Comparison of ENCODE assay signal across 15 cellular contexts in genomic region chr10:121485443-121486139, GRCh38.
"Had no signal": no experiment of that assay in that cellular context is flagged by ENCODE, and none has a peak within 500 bp of the region (broad histone marks: within the 10 kb centered on the region; RNA-seq: fewer than 3 reads in every experiment).

No MANE protein-coding gene starts in this region.

- ATAC-seq: activated CD4-positive, CD25-positive, alpha-beta regulatory T cell treated with anti-CD3 and anti-CD28 coated beads, Interleukin-2, amount 50 U/mL, for 24 hours; stimulated activated naive B cell treated with anti-CD40 and anti-IgM and Interleukin-4, amounts not matched to agents 10 μg/mL and 1 μg/mL and 100 μg/mL, for 72 hours; T-cell had no signal

- H3K27ac ChIP-seq: breast epithelium, hepatocyte, left ventricle myocardium inferior had no signal

- H3K9me3 Mint-ChIP-seq: activated naive CD8-positive, alpha-beta T cell treated with anti-CD3 and anti-CD28 coated beads, Interleukin-2, amount 10 ng/mL, durations not matched to agents 7 days and 5 days had no signal

- H3K4me1 ChIP-seq: left ventricle myocardium inferior had no signal

- H3K9me3 ChIP-seq: breast epithelium, left ventricle myocardium inferior had no signal

- H3K4me2 ChIP-seq: hepatocyte had no signal

- H3K36me3 ChIP-seq: breast epithelium, left ventricle myocardium inferior had no signal

- H3K4me1 Mint-ChIP-seq: activated naive CD8-positive, alpha-beta T cell treated with anti-CD3 and anti-CD28 coated beads, Interleukin-2, amount 10 ng/mL, durations not matched to agents 7 days and 5 days; stimulated activated naive B cell treated with anti-CD40 and anti-IgM and Interleukin-4, amounts not matched to agents 10 μg/mL and 1 μg/mL and 100 μg/mL, for 72 hours; T-cell had no signal

- DNase-seq: activated CD4-positive, alpha-beta T cell treated with anti-CD3 and anti-CD28 coated beads, Interleukin-2, amount 50 U/mL, for 1 hour; activated naive CD4-positive, alpha-beta T cell; activated naive CD8-positive, alpha-beta T cell treated with anti-CD3 and anti-CD28 coated beads, Interleukin-2, amount 10 ng/mL, durations not matched to agents 7 days and 5 days; activated T-cell treated with anti-CD3 and anti-CD28 coated beads for 4 hours; dermis blood vessel endothelial cell; erythroblast; left ventricle myocardium inferior; stimulated activated CD4-positive, alpha-beta T cell treated with anti-CD3 and anti-CD28 coated beads, Interleukin-2, amount 100 ng/mL, for 48 hours; stimulated activated naive B cell treated with anti-CD40 and anti-IgM and Interleukin-4, amounts not matched to agents 10 μg/mL and 1 μg/mL and 100 μg/mL, for 72 hours; T-cell; T-helper 9 cell had no signal

- H3K27me3 ChIP-seq: breast epithelium, hepatocyte had no signal

- H3K36me3 Mint-ChIP-seq: activated naive CD8-positive, alpha-beta T cell treated with anti-CD3 and anti-CD28 coated beads, Interleukin-2, amount 10 ng/mL, durations not matched to agents 7 days and 5 days; stimulated activated naive B cell treated with anti-CD40 and anti-IgM and Interleukin-4, amounts not matched to agents 10 μg/mL and 1 μg/mL and 100 μg/mL, for 72 hours; T-cell had no signal

- H3K4me3 Mint-ChIP-seq: activated naive CD8-positive, alpha-beta T cell treated with anti-CD3 and anti-CD28 coated beads, Interleukin-2, amount 10 ng/mL, durations not matched to agents 7 days and 5 days; stimulated activated naive B cell treated with anti-CD40 and anti-IgM and Interleukin-4, amounts not matched to agents 10 μg/mL and 1 μg/mL and 100 μg/mL, for 72 hours; T-cell; type B pancreatic cell had no signal

- H3K27ac Mint-ChIP-seq: activated naive CD8-positive, alpha-beta T cell treated with anti-CD3 and anti-CD28 coated beads, Interleukin-2, amount 10 ng/mL, durations not matched to agents 7 days and 5 days; stimulated activated naive B cell treated with anti-CD40 and anti-IgM and Interleukin-4, amounts not matched to agents 10 μg/mL and 1 μg/mL and 100 μg/mL, for 72 hours; T-cell; type B pancreatic cell had no signal

- H3K4me3 ChIP-seq: breast epithelium, hepatocyte, left ventricle myocardium inferior had no signal

- H3K27me3 Mint-ChIP-seq: stimulated activated naive B cell treated with anti-CD40 and anti-IgM and Interleukin-4, amounts not matched to agents 10 μg/mL and 1 μg/mL and 100 μg/mL, for 72 hours; T-cell; type B pancreatic cell had no signal

- H2AFZ ChIP-seq: hepatocyte had no signal
